ENCODE assay signal across 16 cellular contexts in genomic region chr14:24178399-24179178, GRCh38. TPM values are rescaled to one million over a fixed set of nuclear protein-coding genes. Genes with fewer than 3 reads are reported as not detected.
DNase-seq lines count a peak whose midpoint lies in the region; ATAC-seq, FAIRE-seq and TF ChIP-seq lines count a peak whose summit lies in the region.
"Had no signal": no experiment of that assay in that cellular context is flagged by ENCODE, and none has a peak within 500 bp of the region (broad histone marks: within the 10 kb centered on the region; RNA-seq: fewer than 3 reads in every experiment).

No MANE protein-coding gene starts in this region.

- TF ChIP-seq CTCF in HCT116 (IDR thresholded peaks at IDR 0.05 in 2 of 3, conservative IDR thresholded peaks at IDR 0.05 in 1 of 3; ENCODE audit: borderline replicate concordance in 1 of 3, insufficient read depth in 1 of 3, low read depth in 2 of 3, low read length in 2 of 3), result no peak
- TF ChIP-seq CTCF in astrocyte (IDR thresholded peaks at IDR 0.05; ENCODE audit: insufficient read depth, low read depth, low read length), result no peak
- no peak for TF ChIP-seq CTCF in progenitor cell of endocrine pancreas (IDR thresholded peaks at IDR 0.05; ENCODE audit: unreplicated experiment)
- no peak for TF ChIP-seq CTCF in PC-9 (conservative IDR thresholded peaks at IDR 0.05)

- peak overlapping the region; percentile 34 for H3K27ac Mint-ChIP-seq in astrocyte (ENCODE audit: unreplicated experiment)
- peak overlapping the region; percentile 87 for H3K27ac Mint-ChIP-seq in progenitor cell of endocrine pancreas
- no peak overlapping the region for H3K27ac Mint-ChIP-seq in activated T-helper 1 cell treated with anti-CD3 and anti-CD28 coated beads, Interleukin-12 subunit alpha, Interleukin-12 subunit beta, Interleukin-2, Interleukin-4 antibody, amounts not matched to agents 30 ng/mL and 10 ng/mL and 1 ng/mL, durations not matched to agents 14 hours and 24 hours and 36 hours

- TF ChIP-seq POLR2A in HCT116 (IDR thresholded peaks at IDR 0.05; ENCODE audit: borderline replicate concordance, extremely low read depth, insufficient read depth, insufficient read length), result no peak

- H3K27me3 Mint-ChIP-seq in astrocyte (ENCODE audit: low read depth, unreplicated experiment) (no peaks in the 10 kb centered on the region), progenitor cell of endocrine pancreas (no peaks in the 10 kb centered on the region)
- H3K27me3 Mint-ChIP-seq in activated T-helper 1 cell treated with anti-CD3 and anti-CD28 coated beads, Interleukin-12 subunit alpha, Interleukin-12 subunit beta, Interleukin-2, Interleukin-4 antibody, amounts not matched to agents 30 ng/mL and 10 ng/mL and 1 ng/mL, durations not matched to agents 14 hours and 24 hours and 36 hours (ENCODE audit: insufficient read depth), result no peaks in the 10 kb centered on the region

- H3K4me3 ChIP-seq in HCT116 (replicated peaks in 1 of 2; ENCODE audit: low read depth in 1 of 2, low read length in 2 of 2) (no peak overlapping the region), astrocyte (ENCODE audit: insufficient read depth, low read depth, low read length) (no peak overlapping the region), PC-9 (no peak overlapping the region)
- H3K4me3 ChIP-seq: ascending aorta, colonic mucosa, testis had no signal

- H2AFZ ChIP-seq in HCT116 (ENCODE audit: low read depth, low read length, poor library complexity, severe bottlenecking) (no peak overlapping the region), astrocyte (ENCODE audit: low read depth, low read length) (no peak overlapping the region), PC-9 (no peak overlapping the region)

- H3K4me1 ChIP-seq in HCT116 (ENCODE audit: control insufficient read depth in 1 of 2, insufficient read depth in 2 of 2, low read length in 2 of 2), result no peaks in the 10 kb centered on the region
- H3K4me1 ChIP-seq in astrocyte (ENCODE audit: insufficient read depth, low read length), result peaks cover 5% of the 10 kb centered on the region
- H3K4me1 ChIP-seq in PC-9 (replicated peaks; ENCODE audit: insufficient read depth), result no peaks in the 10 kb centered on the region
- H3K4me1 ChIP-seq: ascending aorta, colonic mucosa, testis had no signal

- no peaks in the 10 kb centered on the region for H4K20me1 ChIP-seq in HCT116 (ENCODE audit: insufficient read depth)
- peaks cover 35% of the 10 kb centered on the region for H4K20me1 ChIP-seq in astrocyte (ENCODE audit: insufficient read depth, low read length)
- no peaks in the 10 kb centered on the region; the same call in 1 of the 2 replicates for H4K20me1 ChIP-seq in PC-9 (ENCODE audit: insufficient read depth)

- H3K36me3 ChIP-seq in HCT116 (ENCODE audit: control insufficient read depth in 1 of 2, insufficient read depth in 2 of 2, low read length in 2 of 2), result peaks cover 18 to 27% of the 10 kb centered on the region in 2 experiments; a peak in 3 of 4 replicates
- H3K36me3 ChIP-seq in astrocyte (ENCODE audit: insufficient read depth, low read length), result peaks cover 21% of the 10 kb centered on the region
- H3K36me3 ChIP-seq in PC-9 (ENCODE audit: low read depth), result no peaks in the 10 kb centered on the region
- H3K36me3 ChIP-seq: colonic mucosa had no signal

- H3K36me3 Mint-ChIP-seq in astrocyte (ENCODE audit: low read depth, unreplicated experiment) (peaks cover 20% of the 10 kb centered on the region), progenitor cell of endocrine pancreas (ENCODE audit: insufficient read depth) (peaks cover 39% of the 10 kb centered on the region)
- H3K36me3 Mint-ChIP-seq in activated T-helper 1 cell treated with anti-CD3 and anti-CD28 coated beads, Interleukin-12 subunit alpha, Interleukin-12 subunit beta, Interleukin-2, Interleukin-4 antibody, amounts not matched to agents 30 ng/mL and 10 ng/mL and 1 ng/mL, durations not matched to agents 14 hours and 24 hours and 36 hours (ENCODE audit: low read depth), result peaks cover 66% of the 10 kb centered on the region

- RAD21 ChIA-PET in HCT116 (lab: Charles Lee; ENCODE audit: low non-redundant PET in 1 of 2, low total read pairs in 2 of 2, uncharacterized antibody in 2 of 2, unreplicated experiment in 2 of 2), result no interaction called here

- H3K4me2 ChIP-seq in HCT116 (ENCODE audit: low read length) (no peak overlapping the region), astrocyte (ENCODE audit: low read length) (no peak overlapping the region), PC-9 (no peak overlapping the region)

- intact Hi-C loops in HCT116 (cut with micrococcal nuclease), result no loop called here
- intact Hi-C loops in activated T-helper 1 cell treated with anti-CD3 and anti-CD28 coated beads, Interleukin-12 subunit alpha, Interleukin-12 subunit beta, Interleukin-2, Interleukin-4 antibody, amounts not matched to agents 30 ng/mL and 10 ng/mL and 1 ng/mL, durations not matched to agents 14 hours and 24 hours and 36 hours (cut with micrococcal nuclease), result no loop called here
- intact Hi-C loops in PC-9 (cut with micrococcal nuclease; ENCODE audit: unreplicated experiment), result no loop called here

- DNase-seq in HCT116 (ENCODE audit: low read depth, low spot score) (no peak), astrocyte (ENCODE audit: low read depth) (no peak), progenitor cell of endocrine pancreas (ENCODE audit: low spot score, unreplicated experiment) (no peak), PC-9 (no peak)
- no peak for DNase-seq in activated T-helper 1 cell treated with anti-CD3 and anti-CD28 coated beads, Interleukin-12 subunit alpha, Interleukin-12 subunit beta, Interleukin-2, Interleukin-4 antibody, amounts not matched to agents 30 ng/mL and 10 ng/mL and 1 ng/mL, durations not matched to agents 14 hours and 24 hours and 36 hours (ENCODE audit: low spot score)
- DNase-seq: C1 segment of cervical spinal cord; colonic mucosa; DND-41; erythroblast; kidney glomerular epithelial cell; NCI-H1092 treated with DMSO at 0.1 percent for 48 hours; NK-92 treated with Interleukin-12 subunit alpha and Interleukin-12 subunit beta, amount 100 ng/mL, for 24 hours; SHP77 treated with DMSO at 0.1 percent for 48 hours; T1000; testis had no signal

- POLR2A ChIA-PET in HCT116 (lab: Charles Lee), result interaction anchor here (1.4 kb wide), 1 partner anchor 17 kb away, joined by 5 read pairs; the partner anchor contains the start of gene IRF9
- POLR2A ChIA-PET in PC-9 (lab: Charles Lee; ENCODE audit: unreplicated experiment), result no interaction called here

- H3K9me2 ChIP-seq in HCT116 (ENCODE audit: insufficient read depth), result no peaks in the 10 kb centered on the region
- no peaks in the 10 kb centered on the region for H3K9me2 ChIP-seq in PC-9 (ENCODE audit: insufficient read depth)

- no TSS peak for BruUV-seq in HCT116 (replicated peaks; lab: Mats Ljungman, UMichigan)
- BruUV-seq in PC-9 (replicated peaks; lab: Mats Ljungman, UMichigan), result no TSS peak

- H3K27me3 ChIP-seq in HCT116 (ENCODE audit: insufficient read depth, low read length) (no peaks in the 10 kb centered on the region), astrocyte (ENCODE audit: insufficient read depth, low read length) (no peaks in the 10 kb centered on the region), PC-9 (ENCODE audit: insufficient read depth, low read depth) (no peaks in the 10 kb centered on the region)
- H3K27me3 ChIP-seq: ascending aorta, colonic mucosa, testis had no signal

- no peaks in the 10 kb centered on the region for H3K9me3 Mint-ChIP-seq in astrocyte (ENCODE audit: unreplicated experiment)
- no peaks in the 10 kb centered on the region for H3K9me3 Mint-ChIP-seq in progenitor cell of endocrine pancreas (ENCODE audit: low read depth)
- no peaks in the 10 kb centered on the region for H3K9me3 Mint-ChIP-seq in activated T-helper 1 cell treated with anti-CD3 and anti-CD28 coated beads, Interleukin-12 subunit alpha, Interleukin-12 subunit beta, Interleukin-2, Interleukin-4 antibody, amounts not matched to agents 30 ng/mL and 10 ng/mL and 1 ng/mL, durations not matched to agents 14 hours and 24 hours and 36 hours

- peaks cover 7% of the 10 kb centered on the region for H3K4me1 Mint-ChIP-seq in astrocyte (ENCODE audit: low read depth, unreplicated experiment)
- peaks cover 13% of the 10 kb centered on the region for H3K4me1 Mint-ChIP-seq in progenitor cell of endocrine pancreas (ENCODE audit: low read depth)
- no peaks in the 10 kb centered on the region for H3K4me1 Mint-ChIP-seq in activated T-helper 1 cell treated with anti-CD3 and anti-CD28 coated beads, Interleukin-12 subunit alpha, Interleukin-12 subunit beta, Interleukin-2, Interleukin-4 antibody, amounts not matched to agents 30 ng/mL and 10 ng/mL and 1 ng/mL, durations not matched to agents 14 hours and 24 hours and 36 hours (ENCODE audit: low read depth)

- no peak for FAIRE-seq in astrocyte (lab: Jason Lieb, UNC)

- 0 out of 2 replicates have a peak, but pooled peaks have one; percentile 4 for ATAC-seq in HCT116

- H3K9ac ChIP-seq in HCT116 (ENCODE audit: low read length), result no peak overlapping the region
- H3K9ac ChIP-seq in astrocyte (ENCODE audit: low read length), result no peak overlapping the region

- H3K9me3 ChIP-seq in HCT116 (ENCODE audit: control insufficient read depth in 1 of 2, insufficient read depth in 1 of 2, low read depth in 1 of 2, low read length in 2 of 2), result no peaks in the 10 kb centered on the region
- H3K9me3 ChIP-seq in astrocyte (ENCODE audit: insufficient read depth, low read depth, low read length), result no peaks in the 10 kb centered on the region
- H3K9me3 ChIP-seq in PC-9 (ENCODE audit: insufficient read depth, low read depth), result no peaks in the 10 kb centered on the region
- H3K9me3 ChIP-seq: ascending aorta, colonic mucosa, testis had no signal

- H3K4me3 Mint-ChIP-seq in astrocyte (ENCODE audit: unreplicated experiment) (no peak overlapping the region), progenitor cell of endocrine pancreas (ENCODE audit: low read depth) (no peak overlapping the region)
- no peak overlapping the region for H3K4me3 Mint-ChIP-seq in activated T-helper 1 cell treated with anti-CD3 and anti-CD28 coated beads, Interleukin-12 subunit alpha, Interleukin-12 subunit beta, Interleukin-2, Interleukin-4 antibody, amounts not matched to agents 30 ng/mL and 10 ng/mL and 1 ng/mL, durations not matched to agents 14 hours and 24 hours and 36 hours

- H3F3A ChIP-seq in PC-9 (ENCODE audit: insufficient read depth, low read depth), result no peaks in the 10 kb centered on the region; the same call in 1 of the 2 replicates

- H3K79me2 ChIP-seq in HCT116 (ENCODE audit: insufficient read depth, low read length) (no peaks in the 10 kb centered on the region), astrocyte (ENCODE audit: insufficient read depth, low read length) (no peaks in the 10 kb centered on the region), PC-9 (ENCODE audit: low read depth) (no peaks in the 10 kb centered on the region)

- H3K27ac ChIP-seq in HCT116 (ENCODE audit: low read depth, low read length) (no peak overlapping the region), astrocyte (ENCODE audit: low read depth, low read length) (no peak overlapping the region), PC-9 (no peak overlapping the region)
- H3K27ac ChIP-seq: testis had no signal

- no peak for TF ChIP-seq RAD21 in HCT116 (IDR thresholded peaks at IDR 0.05; ENCODE audit: low read depth)

- CTCF ChIA-PET in HCT116 (lab: Charles Lee) (interaction anchor here (2.2 kb wide), 1 partner anchor 18 kb away, joined by 5 read pairs; the partner anchor contains the start of gene IRF9), PC-9 (lab: Charles Lee) (no interaction called here)

RNA-seq across cellular contexts. Expression of gene REC8, which starts 6.7 kb away (rescaled TPM):
- total RNA-seq in HCT116 (2021; ENCODE audit: unreplicated experiment) (7.6 TPM), astrocyte (33.5 and 46.4 TPM in 2 replicates), progenitor cell of endocrine pancreas (380 and 408 TPM in 2 replicates), PC-9 (2021) (6.5 and 8.3 TPM in 2 replicates)
- polyA plus RNA-seq in HCT116 (2012), result 6.0 and 8.2 TPM in 2 replicates
- 27.8 and 28.9 TPM in 2 replicates for total RNA-seq in activated T-helper 1 cell treated with anti-CD3 and anti-CD28 coated beads, Interleukin-12 subunit alpha, Interleukin-12 subunit beta, Interleukin-2, Interleukin-4 antibody, amounts not matched to agents 30 ng/mL and 10 ng/mL and 1 ng/mL, durations not matched to agents 14 hours and 24 hours and 36 hours

RNA-seq across cellular contexts. Expression of gene IPO4, which starts 10.0 kb away (rescaled TPM):
- total RNA-seq in HCT116 (2021; ENCODE audit: unreplicated experiment) (102 TPM), astrocyte (46.1 and 53.3 TPM in 2 replicates), progenitor cell of endocrine pancreas (54.9 and 56.4 TPM in 2 replicates), PC-9 (2021) (39.0 and 44.1 TPM in 2 replicates)
- polyA plus RNA-seq in HCT116 (2012), result 45.2 and 47.1 TPM in 2 replicates
- total RNA-seq in activated T-helper 1 cell treated with anti-CD3 and anti-CD28 coated beads, Interleukin-12 subunit alpha, Interleukin-12 subunit beta, Interleukin-2, Interleukin-4 antibody, amounts not matched to agents 30 ng/mL and 10 ng/mL and 1 ng/mL, durations not matched to agents 14 hours and 24 hours and 36 hours, result 106 and 107 TPM in 2 replicates

RNA-seq across cellular contexts. Expression of gene TM9SF1, which starts 16.7 kb away (rescaled TPM):
- total RNA-seq in HCT116 (2021; ENCODE audit: unreplicated experiment) (35.2 TPM), astrocyte (59.3 and 62.9 TPM in 2 replicates), progenitor cell of endocrine pancreas (52.9 and 56.2 TPM in 2 replicates), PC-9 (2021) (37.3 and 41.2 TPM in 2 replicates)
- polyA plus RNA-seq in HCT116 (2012), result 39.2 and 39.3 TPM in 2 replicates
- total RNA-seq in activated T-helper 1 cell treated with anti-CD3 and anti-CD28 coated beads, Interleukin-12 subunit alpha, Interleukin-12 subunit beta, Interleukin-2, Interleukin-4 antibody, amounts not matched to agents 30 ng/mL and 10 ng/mL and 1 ng/mL, durations not matched to agents 14 hours and 24 hours and 36 hours, result 34.5 and 35.3 TPM in 2 replicates

RNA-seq across cellular contexts. Expression of gene IRF9, which starts 17.5 kb away (rescaled TPM):
- total RNA-seq in HCT116 (2021; ENCODE audit: unreplicated experiment) (21.7 TPM), astrocyte (76.0 and 89.4 TPM in 2 replicates), progenitor cell of endocrine pancreas (57.4 and 62.4 TPM in 2 replicates), PC-9 (2021) (18.8 and 21.4 TPM in 2 replicates)
- polyA plus RNA-seq in HCT116 (2012), result 22.9 and 34.4 TPM in 2 replicates
- total RNA-seq in activated T-helper 1 cell treated with anti-CD3 and anti-CD28 coated beads, Interleukin-12 subunit alpha, Interleukin-12 subunit beta, Interleukin-2, Interleukin-4 antibody, amounts not matched to agents 30 ng/mL and 10 ng/mL and 1 ng/mL, durations not matched to agents 14 hours and 24 hours and 36 hours, result 130 and 152 TPM in 2 replicates

RNA-seq across cellular contexts. Expression of gene TSSK4, which starts 26.9 kb away (rescaled TPM):
- total RNA-seq in HCT116 (2021; ENCODE audit: unreplicated experiment) (0.32 TPM), astrocyte (0.22 and 0.34 TPM in 2 replicates), progenitor cell of endocrine pancreas (0.29 TPM in 1 of 2 replicates, not detected in the other), PC-9 (2021) (not detected in 2 replicates)
- 2.3 and 2.6 TPM in 2 replicates for polyA plus RNA-seq in HCT116 (2012)
- total RNA-seq in activated T-helper 1 cell treated with anti-CD3 and anti-CD28 coated beads, Interleukin-12 subunit alpha, Interleukin-12 subunit beta, Interleukin-2, Interleukin-4 antibody, amounts not matched to agents 30 ng/mL and 10 ng/mL and 1 ng/mL, durations not matched to agents 14 hours and 24 hours and 36 hours, result 0.42 and 0.49 TPM in 2 replicates
- total RNA-seq: ascending aorta had no signal
